Comparison of ENCODE assay signal across 8 cellular contexts in the genomic region with DNA sequence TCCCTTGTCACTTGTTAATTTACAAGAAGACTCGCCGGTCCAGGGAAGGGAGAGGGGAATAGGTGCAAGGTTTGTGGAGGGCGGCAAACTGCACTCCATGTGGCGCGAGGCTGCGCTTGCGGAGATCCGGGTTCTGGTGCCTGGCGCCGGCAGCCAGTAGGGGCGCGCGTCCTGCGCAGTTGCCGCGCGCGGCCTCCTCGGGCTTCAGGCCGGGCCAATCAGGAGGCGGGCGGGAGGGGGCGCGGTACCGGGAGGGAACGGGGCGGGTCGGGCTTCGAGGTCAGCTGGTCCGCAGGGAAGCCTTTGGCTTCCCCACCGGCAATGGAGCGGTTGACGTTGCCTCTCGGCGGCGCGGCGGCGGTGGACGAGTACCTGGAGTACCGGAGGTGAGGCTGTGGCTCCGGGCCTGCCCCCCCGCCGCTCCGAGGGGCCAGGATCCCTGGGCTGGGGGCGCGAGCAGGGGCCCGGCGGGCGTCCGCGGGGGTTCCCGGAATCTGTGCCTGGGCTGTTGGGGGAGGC.
DNase-seq lines count a peak whose midpoint lies in the region; ATAC-seq and TF ChIP-seq lines count a peak whose summit lies in the region.

A gene with protein sequence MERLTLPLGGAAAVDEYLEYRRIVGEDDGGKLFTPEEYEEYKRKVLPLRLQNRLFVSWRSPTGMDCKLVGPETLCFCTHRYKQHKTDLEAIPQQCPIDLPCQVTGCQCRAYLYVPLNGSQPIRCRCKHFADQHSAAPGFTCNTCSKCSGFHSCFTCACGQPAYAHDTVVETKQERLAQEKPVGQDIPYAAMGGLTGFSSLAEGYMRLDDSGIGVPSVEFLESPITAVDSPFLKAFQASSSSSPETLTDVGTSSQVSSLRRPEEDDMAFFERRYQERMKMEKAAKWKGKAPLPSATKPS (plus strand): TSS at position 302 of the 519 bp plus-strand sequence. CDS start 20 bp downstream, at position 322.

- DNase-seq in NCI-H1092 treated with DMSO at 0.1 percent for 48 hours (lab: John Stamatoyannopoulos, UW) (peak; percentile 90), T1000 (lab: John Stamatoyannopoulos, UW) (peak; percentile 38), T47D (ENCODE audit: low read depth in 1 of 2, low spot score in 1 of 2) (peak; percentile 62 to 91), iPS-NIHi7 (ENCODE audit: extremely low spot score) (peak; percentile 92), smooth muscle cell of the brain vasculature (ENCODE audit: low read depth, low spot score) (peak; percentile 36), amniotic stem cell (lab: John Stamatoyannopoulos, UW) (no peak)

- peak; percentile 96 for ATAC-seq in HG02571 (IDR thresholded peaks at IDR 0.05; ENCODE audit: unreplicated experiment)

- in situ Hi-C loops in T47D (cut with HindIII; ENCODE audit: low pct_unique_long_range_greater_than_20kb, low sequenced_read_pairs): no loop called here

- peak; percentile 82 for TF ChIP-seq CTCF in GM12872 (IDR thresholded peaks at IDR 0.05; ENCODE audit: insufficient read depth, low read depth, low read length)
